18 cellular contexts compared by ENCODE assay signal in genomic region chr1:77686784-77687518, GRCh38. TPM values are rescaled to one million over a fixed set of nuclear protein-coding genes. Genes with fewer than 3 reads are reported as not detected.
DNase-seq lines count a peak whose midpoint lies in the region; ATAC-seq and TF ChIP-seq lines count a peak whose summit lies in the region.
"Had no signal": no experiment of that assay in that cellular context is flagged by ENCODE, and none has a peak within 500 bp of the region (broad histone marks: within the 10 kb centered on the region; RNA-seq: fewer than 3 reads in every experiment).

No MANE protein-coding gene starts in this region.

- CTCF ChIA-PET in mammary epithelial cell (lab: Charles Lee; ENCODE audit: low non-redundant PET) = no interaction called here

- H2BK120ac ChIP-seq in mesenchymal stem cell (ENCODE audit: low read depth, low read length) = no peak overlapping the region

- DNase-seq in breast epithelium (ENCODE audit: low spot score in 2 of 2) (no peak), mammary epithelial cell (no peak), endodermal cell (peak; percentile 63), mesenchymal stem cell (no peak), upper lobe of left lung (peak in 1 of 2 donors; percentile 66), NCI-H446 treated with DMSO at 0.1 percent for 48 hours (lab: John Stamatoyannopoulos, UW) (no peak)
- DNase-seq in stimulated activated CD4-positive, alpha-beta T cell treated with anti-CD3 and anti-CD28 coated beads, Interleukin-4, amount 100 ng/mL, for 1 hour = no peak
- DNase-seq: activated CD4-positive, alpha-beta memory T cell treated with anti-CD3 and anti-CD28 coated beads, Interleukin-2, amount 10 ng/mL, durations not matched to agents 7 days and 5 days; activated T-cell treated with anti-CD3 and anti-CD28 coated beads, Interleukin-2, amount 50 U/mL, for 1 hour; DMS153; hippocampal formation; NCI-H1930; NCI-H510A treated with DMSO at 0.1 percent for 48 hours; SHP77 treated with DMSO at 0.1 percent for 48 hours had no signal

- intact Hi-C loops in breast epithelium (cut with DNase I; ENCODE audit: low total_unique reads) (no loop called here), mammary epithelial cell (cut with micrococcal nuclease) (loop anchor here (10.0 kb wide), 3 partner anchors 272 to 472 kb away; partner anchors contain the start of gene PIGK)

- H3K9me3 ChIP-seq in breast epithelium (no peaks in the 10 kb centered on the region), mammary epithelial cell (replicated peaks; ENCODE audit: insufficient read depth, low read length) (no peaks in the 10 kb centered on the region), endodermal cell (ENCODE audit: control insufficient read depth, low read length) (no peaks in the 10 kb centered on the region), mesenchymal stem cell (ENCODE audit: control insufficient read depth, low read length) (no peaks in the 10 kb centered on the region), upper lobe of left lung (no peaks in the 10 kb centered on the region)
- H3K9me3 ChIP-seq: pancreas had no signal

- no peaks in the 10 kb centered on the region for H3K4me1 ChIP-seq in breast epithelium
- H3K4me1 ChIP-seq in mammary epithelial cell (ENCODE audit: insufficient read depth, low read length) = peaks cover 11% of the 10 kb centered on the region
- H3K4me1 ChIP-seq in endodermal cell (ENCODE audit: control insufficient read depth, insufficient read depth, low read length) = no peaks in the 10 kb centered on the region
- peaks cover 5% of the 10 kb centered on the region for H3K4me1 ChIP-seq in mesenchymal stem cell (ENCODE audit: control insufficient read depth, insufficient read depth, low read depth, low read length)
- H3K4me1 ChIP-seq in upper lobe of left lung = peaks cover under 1 to 15% (median 10%) of the 10 kb centered on the region in 4 donors

- no peak overlapping the region for H2BK12ac ChIP-seq in mesenchymal stem cell (ENCODE audit: low read length in 2 of 2)

- peaks cover 15% of the 10 kb centered on the region for H3K4me1 Mint-ChIP-seq in endodermal cell

- H3K27ac ChIP-seq in breast epithelium (no peak overlapping the region), mammary epithelial cell (ENCODE audit: insufficient read depth, low read depth, low read length) (no peak overlapping the region), endodermal cell (ENCODE audit: low read depth, low read length) (no peak overlapping the region), mesenchymal stem cell (ENCODE audit: low read length, poor library complexity, severe bottlenecking) (no peak overlapping the region), upper lobe of left lung (peak overlapping the region in 1 of 4 donors; percentile 27)
- H3K27ac ChIP-seq: pancreas had no signal

- no peak overlapping the region for H3K23ac ChIP-seq in mesenchymal stem cell (ENCODE audit: low read length in 2 of 2)

- TF ChIP-seq CTCF in breast epithelium (IDR thresholded peaks at IDR 0.05) = no peak
- no peak for TF ChIP-seq CTCF in mammary epithelial cell (conservative IDR thresholded peaks at IDR 0.05 in 1 of 2, IDR thresholded peaks at IDR 0.05 in 1 of 2; ENCODE audit: extremely low read depth in 1 of 2, insufficient read depth in 1 of 2, low read depth in 1 of 2, low read length in 2 of 2)
- TF ChIP-seq CTCF in endodermal cell (conservative IDR thresholded peaks at IDR 0.05) = no peak
- no peak for TF ChIP-seq CTCF in upper lobe of left lung (IDR thresholded peaks at IDR 0.05)

- no peak overlapping the region for H2BK5ac ChIP-seq in mesenchymal stem cell (ENCODE audit: low read depth, low read length, poor library complexity, severe bottlenecking)

- H2AK5ac ChIP-seq in mesenchymal stem cell (ENCODE audit: low read length, severe bottlenecking) = no peak overlapping the region

- H3K4me3 Mint-ChIP-seq in endodermal cell = peak overlapping the region; percentile 61

- WGBS in mammary epithelial cell (ENCODE audit: low coverage, missing lambda C conversion rate) = 89% methylated on average over 11 of the region's 33 CpGs
- 90 to 95% methylated on average over 4 to 29 of the region's 33 CpGs for WGBS in endodermal cell (ENCODE audit: insufficient coverage in 1 of 2, insufficient read length in 1 of 2), 2 experiments
- 85% methylated on average over 23 of the region's 33 CpGs for WGBS in mesenchymal stem cell
- WGBS in upper lobe of left lung, 2 donors = 86 to 88% methylated on average over 13 to 30 of the region's 33 CpGs

- no peaks in the 10 kb centered on the region for H3K36me3 ChIP-seq in breast epithelium
- peaks cover 1% of the 10 kb centered on the region for H3K36me3 ChIP-seq in mammary epithelial cell (ENCODE audit: insufficient read depth, low read length)
- H3K36me3 ChIP-seq in endodermal cell (ENCODE audit: control insufficient read depth, insufficient read depth, low read length) = no peaks in the 10 kb centered on the region
- peaks cover 8 to 10% of the 10 kb centered on the region in 2 experiments for H3K36me3 ChIP-seq in mesenchymal stem cell (ENCODE audit: control insufficient read depth in 1 of 2, insufficient read depth in 2 of 2, low read depth in 1 of 2, low read length in 2 of 2)
- peaks cover 0 to 6% (median 3%) of the 10 kb centered on the region in 4 donors for H3K36me3 ChIP-seq in upper lobe of left lung
- H3K36me3 ChIP-seq: pancreas had no signal

- no peak overlapping the region for H3K14ac ChIP-seq in mesenchymal stem cell (ENCODE audit: low read length in 2 of 2)

- H3K27me3 Mint-ChIP-seq in endodermal cell (ENCODE audit: insufficient read depth) = no peaks in the 10 kb centered on the region
- H3K27me3 Mint-ChIP-seq: activated CD4-positive, alpha-beta memory T cell treated with anti-CD3 and anti-CD28 coated beads, Interleukin-2, amount 10 ng/mL, durations not matched to agents 7 days and 5 days had no signal

- TF ChIP-seq EP300 in upper lobe of left lung (IDR thresholded peaks at IDR 0.05) = no peak

- H3K4me2 ChIP-seq in mammary epithelial cell (ENCODE audit: insufficient read depth, low read depth, low read length) = no peak overlapping the region
- H3K4me2 ChIP-seq in mesenchymal stem cell (ENCODE audit: low read length, poor library complexity, severe bottlenecking) = no peak overlapping the region

- H3K9ac ChIP-seq in mammary epithelial cell (ENCODE audit: insufficient read depth, low read length) (no peak overlapping the region), endodermal cell (ENCODE audit: extremely low read depth, low read length, poor library complexity, severe bottlenecking) (no peak overlapping the region), mesenchymal stem cell (ENCODE audit: low read length) (no peak overlapping the region)

- H3K79me2 ChIP-seq in mammary epithelial cell (ENCODE audit: insufficient read depth, low read length) = peaks cover 8% of the 10 kb centered on the region

- no peak overlapping the region for H3K18ac ChIP-seq in mesenchymal stem cell (ENCODE audit: low read depth in 1 of 2, low read length in 2 of 2)

- no peak overlapping the region for H3K4ac ChIP-seq in mesenchymal stem cell (ENCODE audit: low read depth in 1 of 2, low read length in 2 of 2)

- H3K4me3 ChIP-seq in breast epithelium = peak overlapping the region in 2 of 3 donors; percentile 29 to 52
- no peak overlapping the region for H3K4me3 ChIP-seq in mammary epithelial cell (replicated peaks in 1 of 3; ENCODE audit: insufficient read depth in 1 of 3, low read depth in 2 of 3, low read length in 3 of 3)
- H3K4me3 ChIP-seq in endodermal cell (ENCODE audit: low read length) = no peak overlapping the region
- no peak overlapping the region for H3K4me3 ChIP-seq in mesenchymal stem cell (ENCODE audit: insufficient read depth in 1 of 2, low read depth in 1 of 2, low read length in 2 of 2)
- peak overlapping the region in 3 of 4 donors; percentile 25 to 44 (median 34) for H3K4me3 ChIP-seq in upper lobe of left lung

- H2BK15ac ChIP-seq in mesenchymal stem cell (ENCODE audit: low read depth, poor library complexity, severe bottlenecking) = no peak overlapping the region

- ATAC-seq in upper lobe of left lung (ENCODE audit: low FRiP score in 2 of 2) = no peak
- ATAC-seq in HG02759 (IDR thresholded peaks at IDR 0.05; ENCODE audit: unreplicated experiment) = no peak
- ATAC-seq: left ventricle myocardium superior, pancreas had no signal

- in situ Hi-C loops in mammary epithelial cell (cut with MboI; ENCODE audit: low sequenced_read_pairs in 2 of 2) = no loop called here

- H4K91ac ChIP-seq in mesenchymal stem cell (ENCODE audit: low read length) = no peak overlapping the region

- H3K79me1 ChIP-seq in mesenchymal stem cell (replicated peaks; ENCODE audit: low read length, poor library complexity, severe bottlenecking) = peaks cover 2% of the 10 kb centered on the region

- no peak overlapping the region for H2AFZ ChIP-seq in mammary epithelial cell (ENCODE audit: low read depth, low read length)
- no peak overlapping the region for H2AFZ ChIP-seq in mesenchymal stem cell (ENCODE audit: low read depth, low read length)

- BruUV-seq in mammary epithelial cell (replicated peaks; lab: Mats Ljungman, UMichigan) = no TSS peak

- H3K36me3 Mint-ChIP-seq in endodermal cell (ENCODE audit: low read depth) = peaks cover 15% of the 10 kb centered on the region

- H4K8ac ChIP-seq in mesenchymal stem cell (ENCODE audit: low read length) = peak overlapping the region; percentile 55

- H3K27me3 ChIP-seq in breast epithelium (no peaks in the 10 kb centered on the region), mammary epithelial cell (ENCODE audit: insufficient read depth, low read length) (no peaks in the 10 kb centered on the region), endodermal cell (ENCODE audit: control insufficient read depth, insufficient read depth, low read length, poor library complexity, severe bottlenecking) (no peaks in the 10 kb centered on the region), mesenchymal stem cell (ENCODE audit: control insufficient read depth in 1 of 2, insufficient read depth in 1 of 2, low read length in 2 of 2) (no peaks in the 10 kb centered on the region), upper lobe of left lung (no peaks in the 10 kb centered on the region)
- H3K27me3 ChIP-seq: pancreas had no signal

- no peak for TF ChIP-seq POLR2A in breast epithelium (IDR thresholded peaks at IDR 0.05)
- TF ChIP-seq POLR2A in upper lobe of left lung (IDR thresholded peaks at IDR 0.05) = no peak

- dilution Hi-C loops in mammary epithelial cell (cut with HindIII; ENCODE audit: low sequenced_read_pairs) = no loop called here

- H3K27ac Mint-ChIP-seq in endodermal cell = no peak overlapping the region

- no peaks in the 10 kb centered on the region for H4K20me1 ChIP-seq in mammary epithelial cell (ENCODE audit: insufficient read depth, low read length)

- H3K9me3 Mint-ChIP-seq in endodermal cell = peaks cover 7% of the 10 kb centered on the region
- H3K9me3 Mint-ChIP-seq: activated CD4-positive, alpha-beta memory T cell treated with anti-CD3 and anti-CD28 coated beads, Interleukin-2, amount 10 ng/mL, durations not matched to agents 7 days and 5 days; activated naive CD4-positive, alpha-beta T cell treated with anti-CD3 and anti-CD28 coated beads for 36 hours had no signal

RNA-seq across cellular contexts. Expression of gene ZZZ3, which starts 4.5 kb away (rescaled TPM):
- total RNA-seq in breast epithelium = 100 to 1,000 TPM in 1 of 3 donors, 10 to 100 TPM in 2; 41.1 to 133 (median 87.2) TPM
- total RNA-seq in mammary epithelial cell = 10 to 100 TPM; 51.5 to 57.5 TPM
- 14.2 TPM for polyA plus RNA-seq in mammary epithelial cell
- polyA minus RNA-seq in mammary epithelial cell = 21.8 TPM
- 10 to 100 TPM; 55.4 to 56.2 TPM for total RNA-seq in endodermal cell
- 42.0 TPM for polyA plus RNA-seq in endodermal cell (2013, experiment 1 of 2)
- 41.8 TPM for polyA plus RNA-seq in endodermal cell (2013, experiment 2 of 2)
- 23.9 TPM for polyA plus RNA-seq in mesenchymal stem cell (2013, experiment 1 of 2)
- polyA plus RNA-seq in mesenchymal stem cell (2013, experiment 2 of 2) = 24.7 TPM
- total RNA-seq in upper lobe of left lung = 100 to 1,000 TPM in 1 of 6 donors, 10 to 100 TPM in 5; 15.3 to 141 (median 41.9) TPM

Comparison
In these comparisons a context has a peak if more than half of its experiments do, and no peak if none do; other contexts are left out.
1. H3K4me3 ChIP-seq: peak in breast epithelium (2 of 3) and upper lobe of left lung (3 of 4); none in mammary epithelial cell (0 of 3), endodermal cell (single experiment) and mesenchymal stem cell (0 of 2).